8 cellular contexts compared by ENCODE assay signal in genomic region chr17:7306911-7307685, GRCh38. TPM values are rescaled to one million over a fixed set of nuclear protein-coding genes. Genes with fewer than 3 reads are reported as not detected.
DNase-seq lines count a peak whose midpoint lies in the region; TF ChIP-seq lines count a peak whose summit lies in the region.

Gene EIF5A (plus strand): TSS chr17:7307628. CDS start chr17:7309636, 2,008 bp downstream.

- H3K4me1 ChIP-seq in effector memory CD4-positive, alpha-beta T cell (ENCODE audit: control insufficient read depth, insufficient read depth, low read length, poor library complexity, severe bottlenecking): peaks cover 18% of the 10 kb centered on the region

- no peaks in the 10 kb centered on the region for H3K27me3 ChIP-seq in effector memory CD4-positive, alpha-beta T cell (replicated peaks; ENCODE audit: control insufficient read depth, insufficient read depth, low read length, poor library complexity, severe bottlenecking)

- peak within 1 kb of the TSS; percentile 98 for H3K27ac ChIP-seq in effector memory CD4-positive, alpha-beta T cell (ENCODE audit: insufficient read depth, low read length, poor library complexity, severe bottlenecking)

- H3K36me3 ChIP-seq in effector memory CD4-positive, alpha-beta T cell (ENCODE audit: control insufficient read depth, insufficient read depth, low read length): peaks cover 28% of the 10 kb centered on the region

- no peak for TF ChIP-seq CTCF in GM20000 (IDR thresholded peaks at IDR 0.05; ENCODE audit: extremely low read depth, missing control alignments)

- no peaks in the 10 kb centered on the region for H3K9me3 ChIP-seq in effector memory CD4-positive, alpha-beta T cell (ENCODE audit: control insufficient read depth, low read length)

- peak within 1 kb of the TSS; percentile 93 for H3K4me3 ChIP-seq in effector memory CD4-positive, alpha-beta T cell (ENCODE audit: insufficient read depth, low read depth, low read length, poor library complexity, severe bottlenecking)

- DNase-seq in CMK (ENCODE audit: low read depth): peak; percentile 93
- peak; percentile 98 for DNase-seq in GM20000 (ENCODE audit: low spot score)
- DNase-seq in HT1080 (ENCODE audit: low read depth): peak; percentile 99
- DNase-seq in NOMO-1 treated with DMSO at 0.1 percent for 48 hours (lab: John Stamatoyannopoulos, UW; ENCODE audit: unreplicated experiment): peak; percentile 100
- DNase-seq in activated CD8-positive, alpha-beta memory T cell treated with anti-CD3 and anti-CD28 coated beads for 4 hours (ENCODE audit: low read depth in 2 of 2): peak; percentile 100
- DNase-seq in effector memory CD4-positive, alpha-beta T cell: peak; percentile 100
- peak; percentile 100 for DNase-seq in medulla oblongata (ENCODE audit: extremely low spot score)
- peak; percentile 100 for DNase-seq in stimulated activated CD8-positive, alpha-beta memory T cell treated with anti-CD3 and anti-CD28 coated beads, Interleukin-12 subunit alpha, Interleukin-12 subunit beta, amount 100 ng/mL, for 1 hour (ENCODE audit: low read depth)

RNA-seq across cellular contexts. Expression of gene EIF5A, which starts in this region (rescaled TPM):
- 1,448 and 1,578 TPM in 2 replicates for total RNA-seq in HT1080 (2014; rRNA removed; shearing (Covaris generic))
- 1,385 and 1,785 TPM in 2 replicates for polyA plus RNA-seq in HT1080 (2015; cell fraction: cytosol; rRNA removed)
- 681 and 724 TPM in 2 replicates for polyA plus RNA-seq in HT1080 (2015; cell fraction: nucleus; rRNA removed)

Comparison
In these comparisons a context has a peak if more than half of its experiments do, and no peak if none do; other contexts are left out.
1. Peak in every context shown above with its lines: DNase-seq, H3K4me3 ChIP-seq and H3K27ac ChIP-seq.